Comparison of ENCODE assay signal across 8 cellular contexts in genomic region chr7:123748171-123748733, GRCh38. TPM values are rescaled to one million over a fixed set of nuclear protein-coding genes. Genes with fewer than 3 reads are reported as not detected.
DNase-seq lines count a peak whose midpoint lies in the region; ATAC-seq and TF ChIP-seq lines count a peak whose summit lies in the region.

No MANE protein-coding gene starts in this region.

- H3K27ac Mint-ChIP-seq in CD4-positive, CD25-positive, alpha-beta regulatory T cell = peak overlapping the region; percentile 89 to 94 (median 92)

- TF ChIP-seq CTCF in kidney epithelial cell (IDR thresholded peaks at IDR 0.05; ENCODE audit: insufficient read depth, low read length, poor library complexity, severe bottlenecking) = no peak

- H3K9me3 ChIP-seq in CD4-positive, CD25-positive, alpha-beta regulatory T cell (ENCODE audit: control insufficient read depth in 2 of 2, low read length in 2 of 2) = no peaks in the 10 kb centered on the region

- no peaks in the 10 kb centered on the region for H3K9me3 Mint-ChIP-seq in CD4-positive, CD25-positive, alpha-beta regulatory T cell

- DNase-seq in CD4-positive, CD25-positive, alpha-beta regulatory T cell = peak in 2 of 3 donors; percentile 23 to 43
- peak; percentile 12 to 32 (median 15) for DNase-seq in T-helper 1 cell
- DNase-seq in cerebellum (ENCODE audit: low spot score) = peak; percentile 40
- DNase-seq in kidney epithelial cell (ENCODE audit: low read depth) = no peak
- DNase-seq in stimulated activated CD4-positive, alpha-beta T cell treated with anti-CD3 and anti-CD28 coated beads, Interleukin-1b, Interleukin-23, amount 100 ng/mL, for 48 hours = peak; percentile 14
- no peak for DNase-seq in NCI-H2196 (lab: John Stamatoyannopoulos, UW; ENCODE audit: unreplicated experiment)

- peaks cover 34 to 72% (median 64%) of the 10 kb centered on the region in 4 donors for H3K4me1 Mint-ChIP-seq in CD4-positive, CD25-positive, alpha-beta regulatory T cell

- no peaks in the 10 kb centered on the region for H3K27me3 ChIP-seq in CD4-positive, CD25-positive, alpha-beta regulatory T cell (ENCODE audit: control insufficient read depth, insufficient read depth, low read length)
- no peaks in the 10 kb centered on the region for H3K27me3 ChIP-seq in kidney epithelial cell (ENCODE audit: control insufficient read depth, insufficient read depth, low read length)

- H3K4me3 ChIP-seq in CD4-positive, CD25-positive, alpha-beta regulatory T cell (ENCODE audit: low read depth, low read length) = peak overlapping the region; percentile 95
- peak overlapping the region; percentile 96 for H3K4me3 ChIP-seq in kidney epithelial cell (ENCODE audit: low read depth, low read length)

- no peaks in the 10 kb centered on the region for H3K36me3 ChIP-seq in CD4-positive, CD25-positive, alpha-beta regulatory T cell (ENCODE audit: control insufficient read depth, insufficient read depth, low read length)
- no peaks in the 10 kb centered on the region for H3K36me3 ChIP-seq in kidney epithelial cell (ENCODE audit: control insufficient read depth, insufficient read depth, low read length)

- H3K4me3 Mint-ChIP-seq in CD4-positive, CD25-positive, alpha-beta regulatory T cell = peak overlapping the region; percentile 96 to 100 (median 97)

- H3K27me3 Mint-ChIP-seq in CD4-positive, CD25-positive, alpha-beta regulatory T cell = no peaks in the 10 kb centered on the region

- H3K27ac ChIP-seq in CD4-positive, CD25-positive, alpha-beta regulatory T cell (ENCODE audit: insufficient read depth, low read length, poor library complexity, severe bottlenecking) = peak overlapping the region; percentile 82

- no peaks in the 10 kb centered on the region for H3K36me3 Mint-ChIP-seq in CD4-positive, CD25-positive, alpha-beta regulatory T cell

- H3K4me1 ChIP-seq in CD4-positive, CD25-positive, alpha-beta regulatory T cell (ENCODE audit: control insufficient read depth, insufficient read depth, low read length, poor library complexity, severe bottlenecking) = peaks cover 34% of the 10 kb centered on the region

- ATAC-seq in CD4-positive, CD25-positive, alpha-beta regulatory T cell (ENCODE audit: low read depth in 2 of 2) = no peak
- ATAC-seq in GM19372 (IDR thresholded peaks at IDR 0.05; ENCODE audit: low read depth, unreplicated experiment) = peak; percentile 11
- peak; percentile 19 for ATAC-seq in HG03432 (IDR thresholded peaks at IDR 0.05; ENCODE audit: unreplicated experiment)

RNA-seq across cellular contexts. Expression of gene WASL, which starts 0.6 kb away (rescaled TPM):
- 10.2 TPM for total RNA-seq in CD4-positive, CD25-positive, alpha-beta regulatory T cell
- 1 to 10 TPM; 1.4 to 3.3 (median 1.7) TPM for polyA plus RNA-seq in CD4-positive, CD25-positive, alpha-beta regulatory T cell
- total RNA-seq in cerebellum (34.0 TPM), kidney epithelial cell (31.6 and 41.6 TPM in 2 replicates)

Comparison
In these comparisons a context has a peak if more than half of its experiments do, and no peak if none do; other contexts are left out.
1. ATAC-seq: peak in GM19372 (single experiment) and HG03432 (single experiment); none in CD4-positive, CD25-positive, alpha-beta regulatory T cell (0 of 2).
2. DNase-seq: peak in CD4-positive, CD25-positive, alpha-beta regulatory T cell (2 of 3), T-helper 1 cell (5 of 5), cerebellum (single experiment) and stimulated activated CD4-positive, alpha-beta T cell treated with anti-CD3 and anti-CD28 coated beads, Interleukin-1b, Interleukin-23, amount 100 ng/mL, for 48 hours (single experiment); none in kidney epithelial cell (single experiment) and NCI-H2196 (single experiment).